24 cellular contexts compared by ENCODE assay signal in genomic region chr7:158204453-158204852, GRCh38.
"Had no signal": no experiment of that assay in that cellular context is flagged by ENCODE, and none has a peak within 500 bp of the region (broad histone marks: within the 10 kb centered on the region; RNA-seq: fewer than 3 reads in every experiment).

No MANE protein-coding gene starts in this region.

- ATAC-seq: gastrocnemius medialis, heart right ventricle, left cardiac atrium, left lung, left ventricle myocardium superior, lower lobe of right lung, mucosa of descending colon had no signal

- H3K27me3 Mint-ChIP-seq: naive B cell had no signal

- H3K27ac Mint-ChIP-seq: mesothelial cell of epicardium had no signal

- H3K27me3 ChIP-seq: gastrocnemius medialis had no signal

- H3K36me3 ChIP-seq: esophagus muscularis mucosa, gastrocnemius medialis, heart right ventricle, left lung, lower lobe of right lung had no signal

- H3K4me1 Mint-ChIP-seq: mesothelial cell of epicardium, naive B cell had no signal

- FAIRE-seq: colon, endothelial cell of umbilical vein, islet of Langerhans, keratinocyte had no signal

- H3K4me3 Mint-ChIP-seq: mesothelial cell of epicardium, naive B cell had no signal

- H3K4me1 ChIP-seq: esophagus muscularis mucosa, gastrocnemius medialis, heart right ventricle, left lung, lower lobe of right lung had no signal

- H3K4me3 ChIP-seq: coronary artery, esophagus muscularis mucosa, gastrocnemius medialis, heart right ventricle, left lung, lower lobe of right lung, mucosa of descending colon had no signal

- H3K36me3 Mint-ChIP-seq: mesothelial cell of epicardium, naive B cell had no signal

- DNase-seq: dermis blood vessel endothelial cell; dorsolateral prefrontal cortex; effector CD4-positive, alpha-beta T cell; effector memory CD4-positive, alpha-beta T cell; foreskin fibroblast; foreskin melanocyte; gastrocnemius medialis; glutamatergic neuron; heart right ventricle; hippocampal formation; left cardiac atrium; left ventricle myocardium superior; lower lobe of right lung; mesenchymal stem cell; mucosa of descending colon; naive B cell had no signal

- H3K27ac ChIP-seq: coronary artery, dorsolateral prefrontal cortex, esophagus muscularis mucosa, gastrocnemius medialis, heart right ventricle, left lung, lower lobe of right lung had no signal

- H3K9me3 ChIP-seq: gastrocnemius medialis, lower lobe of right lung, mucosa of descending colon had no signal
